1 cellular context compared by ENCODE assay signal in genomic region chr2:215435809-215436704, GRCh38.
TF ChIP-seq lines count a peak whose summit lies in the region.

Gene FN1, minus strand, starts transcription at chr2:215436068. Its CDS starts 266 bp downstream, at chr2:215435802.

TF ChIP-seq in HEK293, 187 proteins besides CTCF, POLR2A, EP300 and RAD21 (continued from another document):
- TF ChIP-seq ZBTB6 (tag by site-specific recombination; IDR thresholded peaks at IDR 0.05) (no peak), ZNF324 (tag by site-specific recombination; IDR thresholded peaks at IDR 0.05) (no peak), ZNF114 (tag by site-specific recombination; IDR thresholded peaks at IDR 0.05) (no peak), ZNF280C (tag by site-specific recombination; IDR thresholded peaks at IDR 0.05) (no peak), PRDM1 (tag by site-specific recombination; IDR thresholded peaks at IDR 0.05) (0 out of 2 replicates have a peak, but pooled peaks have one; percentile 9), ZNF660 (tag by site-specific recombination; IDR thresholded peaks at IDR 0.05) (no peak; the same call in 1 of the 2 replicates), ZNF266 (tag by site-specific recombination; IDR thresholded peaks at IDR 0.05; ENCODE audit: low read depth) (no peak), ZNF791 (tag by site-specific recombination; IDR thresholded peaks at IDR 0.05) (no peak), ZNF701 (tag by site-specific recombination; IDR thresholded peaks at IDR 0.05) (no peak), ZNF398 (tag by site-specific recombination; IDR thresholded peaks at IDR 0.05) (peak; percentile 71), ZNF24 (tag by site-specific recombination; IDR thresholded peaks at IDR 0.05) (no peak), PRDM2 (tag by site-specific recombination; IDR thresholded peaks at IDR 0.05; ENCODE audit: borderline replicate concordance) (no peak), ZNF521 (tag by site-specific recombination; IDR thresholded peaks at IDR 0.05) (no peak), ZNF132 (tag by site-specific recombination; IDR thresholded peaks at IDR 0.05; ENCODE audit: borderline replicate concordance) (no peak), ZNF274 (IDR thresholded peaks at IDR 0.05; ENCODE audit: low read length) (no peak), ZNF274 (tag by site-specific recombination; IDR thresholded peaks at IDR 0.05; ENCODE audit: borderline replicate concordance) (no peak), ZNF549 (tag by site-specific recombination; IDR thresholded peaks at IDR 0.05) (no peak), MEIS1 (CRISPR knock-in tag; IDR thresholded peaks at IDR 0.05; ENCODE audit: borderline replicate concordance) (no peak), ZNF184 (tag by site-specific recombination; IDR thresholded peaks at IDR 0.05) (no peak), ZNF513 (tag by site-specific recombination; IDR thresholded peaks at IDR 0.05) (no peak), ZNF10 (tag by site-specific recombination; IDR thresholded peaks at IDR 0.05) (no peak), ZBTB21 (tag by site-specific recombination; IDR thresholded peaks at IDR 0.05) (peak; percentile 84), ZNF16 (tag by site-specific recombination; IDR thresholded peaks at IDR 0.05; ENCODE audit: low read depth) (no peak), ZNF223 (tag by site-specific recombination; IDR thresholded peaks at IDR 0.05) (no peak), ZNF626 (tag by site-specific recombination; IDR thresholded peaks at IDR 0.05) (no peak), ZNF610 (tag by site-specific recombination; IDR thresholded peaks at IDR 0.05; ENCODE audit: borderline replicate concordance) (no peak), ZNF48 (tag by site-specific recombination; IDR thresholded peaks at IDR 0.05) (no peak), ZBTB26 (tag by site-specific recombination; optimal IDR thresholded peaks at IDR 0.05) (peak; percentile 40), ZBTB1 (tag by site-specific recombination; IDR thresholded peaks at IDR 0.05) (no peak), ZBTB7A (tag by site-specific recombination; IDR thresholded peaks at IDR 0.05; ENCODE audit: low read depth) (no peak), ZBTB49 (tag by site-specific recombination; IDR thresholded peaks at IDR 0.05; ENCODE audit: low read depth) (no peak), SCRT1 (tag by site-specific recombination; IDR thresholded peaks at IDR 0.05; ENCODE audit: borderline replicate concordance) (no peak), ZNF2 (tag by site-specific recombination; IDR thresholded peaks at IDR 0.05) (no peak), ZNF792 (tag by site-specific recombination; IDR thresholded peaks at IDR 0.05) (0 out of 2 replicates have a peak, but pooled peaks have one; percentile 14), ZNF677 (tag by site-specific recombination; IDR thresholded peaks at IDR 0.05) (no peak), ZNF837 (tag by site-specific recombination; IDR thresholded peaks at IDR 0.05) (no peak), MYNN (tag by site-specific recombination; IDR thresholded peaks at IDR 0.05; ENCODE audit: borderline replicate concordance) (no peak), ZFHX2 (tag by site-specific recombination; conservative IDR thresholded peaks at IDR 0.05) (peak; percentile 17; the same call in 1 of the 2 replicates), ZNF692 (tag by site-specific recombination; IDR thresholded peaks at IDR 0.05) (no peak), BCL11A (tag by site-specific recombination; IDR thresholded peaks at IDR 0.05; ENCODE audit: low read depth) (no peak), ZNF302 (tag by site-specific recombination; IDR thresholded peaks at IDR 0.05; ENCODE audit: low read depth) (no peak), KLF7 (tag by site-specific recombination; IDR thresholded peaks at IDR 0.05; ENCODE audit: borderline replicate concordance) (no peak), SP2 (tag by site-specific recombination; IDR thresholded peaks at IDR 0.05) (no peak), ZNF571 (tag by site-specific recombination; IDR thresholded peaks at IDR 0.05) (no peak), SP3 (tag by site-specific recombination; IDR thresholded peaks at IDR 0.05) (0 out of 2 replicates have a peak, but pooled peaks have one; percentile 35), ZNF514 (tag by site-specific recombination; IDR thresholded peaks at IDR 0.05) (no peak)
